In the genomic region with DNA sequence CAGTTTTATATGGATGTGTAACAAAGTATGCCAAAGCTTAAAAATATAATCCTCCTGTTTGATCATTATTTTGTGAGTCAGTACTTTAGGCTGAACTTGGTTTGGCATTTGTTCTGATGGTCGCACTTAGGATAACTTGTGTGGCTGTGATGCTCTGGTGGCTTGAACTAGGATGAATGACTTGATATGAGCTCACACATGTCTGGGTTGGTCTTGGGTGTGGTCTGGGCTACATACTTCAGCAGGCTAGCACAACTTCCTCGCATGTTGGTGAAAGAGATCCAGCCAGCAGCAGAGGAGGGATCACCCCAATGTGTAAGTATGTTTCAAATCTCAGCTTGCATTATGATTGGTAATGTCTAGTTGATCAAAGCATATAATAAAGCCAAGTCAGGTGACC, we compare ENCODE assay signal across 23 cellular contexts.
"Had no signal": no experiment of that assay in that cellular context is flagged by ENCODE, and none has a peak within 500 bp of the region (broad histone marks: within the 10 kb centered on the region; RNA-seq: fewer than 3 reads in every experiment).

No MANE protein-coding gene starts in this region.

- ATAC-seq: HepG2 had no signal

- H3K9me3 ChIP-seq: SJSA1 had no signal

- H3K4me1 ChIP-seq: SJSA1 had no signal

- DNase-seq: IMR-90, Kasumi-1, KG1, NCI-H1092, NCI-H1105 treated with DMSO at 0.1 percent for 48 hours, NCI-H1417 treated with DMSO at 0.1 percent for 48 hours, NCI-H146, NCI-H1694 treated with DMSO at 0.1 percent for 48 hours, NCI-H2029, NCI-H2081 treated with DMSO at 0.1 percent for 48 hours, NCI-H2171, NCI-H226, NCI-H446, NCI-H510A, NCI-H524 treated with DMSO at 0.1 percent for 48 hours, NCI-H69, NCI-H774, Right ventricle myocardium superior, RPMI8226, SIG-M5 had no signal

- H3K27ac ChIP-seq: SJSA1, SK-N-MC had no signal

- H3K4me3 ChIP-seq: SJSA1, SK-N-MC had no signal

- H3K36me3 ChIP-seq: SJSA1 had no signal

- H3K27me3 ChIP-seq: SJSA1 had no signal
